2 cellular contexts compared by ENCODE assay signal in the genomic region with DNA sequence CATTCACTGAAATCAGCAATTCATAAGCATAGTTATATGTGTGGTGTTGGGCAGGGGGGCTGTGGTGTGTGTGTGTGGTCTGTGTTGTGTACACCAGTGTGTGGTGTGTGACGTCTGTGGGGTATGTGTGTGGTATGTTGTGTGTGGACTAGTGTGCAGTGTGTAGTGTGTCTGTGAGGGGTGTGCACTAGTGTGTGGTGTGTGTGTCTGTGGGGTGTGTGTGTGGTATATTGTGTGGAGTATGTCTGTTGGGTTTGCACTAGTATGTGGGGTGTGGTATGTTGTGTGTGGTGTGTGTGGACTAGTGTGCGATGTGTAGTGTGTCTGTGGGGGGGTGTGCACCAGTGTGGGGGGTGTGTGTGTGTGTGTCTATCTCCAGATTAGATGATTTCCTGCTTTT.
TF ChIP-seq lines count a peak whose summit lies in the region.

No MANE protein-coding gene starts in this region.

TF ChIP-seq in HCT116, 20 proteins besides CTCF, POLR2A, EP300 and RAD21:
- TF ChIP-seq YY1 (IDR thresholded peaks at IDR 0.05; ENCODE audit: extremely low read depth, insufficient replicate concordance, low read depth, low read length), result no peak
- TF ChIP-seq SRF (IDR thresholded peaks at IDR 0.05; ENCODE audit: low read depth), result no peak
- TF ChIP-seq, protein P1, sequence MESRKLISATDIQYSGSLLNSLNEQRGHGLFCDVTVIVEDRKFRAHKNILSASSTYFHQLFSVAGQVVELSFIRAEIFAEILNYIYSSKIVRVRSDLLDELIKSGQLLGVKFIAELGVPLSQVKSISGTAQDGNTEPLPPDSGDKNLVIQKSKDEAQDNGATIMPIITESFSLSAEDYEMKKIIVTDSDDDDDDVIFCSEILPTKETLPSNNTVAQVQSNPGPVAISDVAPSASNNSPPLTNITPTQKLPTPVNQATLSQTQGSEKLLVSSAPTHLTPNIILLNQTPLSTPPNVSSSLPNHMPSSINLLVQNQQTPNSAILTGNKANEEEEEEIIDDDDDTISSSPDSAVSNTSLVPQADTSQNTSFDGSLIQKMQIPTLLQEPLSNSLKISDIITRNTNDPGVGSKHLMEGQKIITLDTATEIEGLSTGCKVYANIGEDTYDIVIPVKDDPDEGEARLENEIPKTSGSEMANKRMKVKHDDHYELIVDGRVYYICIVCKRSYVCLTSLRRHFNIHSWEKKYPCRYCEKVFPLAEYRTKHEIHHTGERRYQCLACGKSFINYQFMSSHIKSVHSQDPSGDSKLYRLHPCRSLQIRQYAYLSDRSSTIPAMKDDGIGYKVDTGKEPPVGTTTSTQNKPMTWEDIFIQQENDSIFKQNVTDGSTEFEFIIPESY (IDR thresholded peaks at IDR 0.05; ENCODE audit: extremely low read depth, insufficient replicate concordance, low read length), result no peak
- no peak for TF ChIP-seq EZH2phosphoT487 (IDR thresholded peaks at IDR 0.05; ENCODE audit: borderline replicate concordance)
- TF ChIP-seq POLR2AphosphoS5 (IDR thresholded peaks at IDR 0.05; ENCODE audit: low read depth, low read length), result no peak
- no peak for TF ChIP-seq CEBPB (IDR thresholded peaks at IDR 0.05; ENCODE audit: low read depth)
- TF ChIP-seq, protein P2, sequence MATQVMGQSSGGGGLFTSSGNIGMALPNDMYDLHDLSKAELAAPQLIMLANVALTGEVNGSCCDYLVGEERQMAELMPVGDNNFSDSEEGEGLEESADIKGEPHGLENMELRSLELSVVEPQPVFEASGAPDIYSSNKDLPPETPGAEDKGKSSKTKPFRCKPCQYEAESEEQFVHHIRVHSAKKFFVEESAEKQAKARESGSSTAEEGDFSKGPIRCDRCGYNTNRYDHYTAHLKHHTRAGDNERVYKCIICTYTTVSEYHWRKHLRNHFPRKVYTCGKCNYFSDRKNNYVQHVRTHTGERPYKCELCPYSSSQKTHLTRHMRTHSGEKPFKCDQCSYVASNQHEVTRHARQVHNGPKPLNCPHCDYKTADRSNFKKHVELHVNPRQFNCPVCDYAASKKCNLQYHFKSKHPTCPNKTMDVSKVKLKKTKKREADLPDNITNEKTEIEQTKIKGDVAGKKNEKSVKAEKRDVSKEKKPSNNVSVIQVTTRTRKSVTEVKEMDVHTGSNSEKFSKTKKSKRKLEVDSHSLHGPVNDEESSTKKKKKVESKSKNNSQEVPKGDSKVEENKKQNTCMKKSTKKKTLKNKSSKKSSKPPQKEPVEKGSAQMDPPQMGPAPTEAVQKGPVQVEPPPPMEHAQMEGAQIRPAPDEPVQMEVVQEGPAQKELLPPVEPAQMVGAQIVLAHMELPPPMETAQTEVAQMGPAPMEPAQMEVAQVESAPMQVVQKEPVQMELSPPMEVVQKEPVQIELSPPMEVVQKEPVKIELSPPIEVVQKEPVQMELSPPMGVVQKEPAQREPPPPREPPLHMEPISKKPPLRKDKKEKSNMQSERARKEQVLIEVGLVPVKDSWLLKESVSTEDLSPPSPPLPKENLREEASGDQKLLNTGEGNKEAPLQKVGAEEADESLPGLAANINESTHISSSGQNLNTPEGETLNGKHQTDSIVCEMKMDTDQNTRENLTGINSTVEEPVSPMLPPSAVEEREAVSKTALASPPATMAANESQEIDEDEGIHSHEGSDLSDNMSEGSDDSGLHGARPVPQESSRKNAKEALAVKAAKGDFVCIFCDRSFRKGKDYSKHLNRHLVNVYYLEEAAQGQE (IDR thresholded peaks at IDR 0.05; ENCODE audit: low read depth), result no peak
- TF ChIP-seq, protein P3, sequence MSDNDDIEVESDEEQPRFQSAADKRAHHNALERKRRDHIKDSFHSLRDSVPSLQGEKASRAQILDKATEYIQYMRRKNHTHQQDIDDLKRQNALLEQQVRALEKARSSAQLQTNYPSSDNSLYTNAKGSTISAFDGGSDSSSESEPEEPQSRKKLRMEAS (IDR thresholded peaks at IDR 0.05), result no peak
- no peak for TF ChIP-seq CBX3 (IDR thresholded peaks at IDR 0.05; ENCODE audit: low read depth)
- TF ChIP-seq ZFX (IDR thresholded peaks at IDR 0.05), result no peak

TF ChIP-seq in K562, 482 proteins besides CTCF, POLR2A, EP300 and RAD21:
- TF ChIP-seq, protein P4, sequence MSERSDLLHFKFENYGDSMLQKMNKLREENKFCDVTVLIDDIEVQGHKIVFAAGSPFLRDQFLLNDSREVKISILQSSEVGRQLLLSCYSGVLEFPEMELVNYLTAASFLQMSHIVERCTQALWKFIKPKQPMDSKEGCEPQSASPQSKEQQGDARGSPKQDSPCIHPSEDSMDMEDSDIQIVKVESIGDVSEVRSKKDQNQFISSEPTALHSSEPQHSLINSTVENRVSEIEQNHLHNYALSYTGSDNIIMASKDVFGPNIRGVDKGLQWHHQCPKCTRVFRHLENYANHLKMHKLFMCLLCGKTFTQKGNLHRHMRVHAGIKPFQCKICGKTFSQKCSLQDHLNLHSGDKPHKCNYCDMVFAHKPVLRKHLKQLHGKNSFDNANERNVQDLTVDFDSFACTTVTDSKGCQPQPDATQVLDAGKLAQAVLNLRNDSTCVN (CRISPR knock-in tag; IDR thresholded peaks at IDR 0.05), result peak; percentile 61; the same call in 1 of the 2 replicates
- TF ChIP-seq BCOR (IDR thresholded peaks at IDR 0.05), result peak; percentile 9; the same call in 1 of the 2 replicates
- TF ChIP-seq HLTF (IDR thresholded peaks at IDR 0.05), result 0 out of 2 replicates have a peak, but pooled peaks have one; percentile 26
- TF ChIP-seq TCF7 (IDR thresholded peaks at IDR 0.05; ENCODE audit: borderline replicate concordance), result no peak
- TF ChIP-seq, protein P5, sequence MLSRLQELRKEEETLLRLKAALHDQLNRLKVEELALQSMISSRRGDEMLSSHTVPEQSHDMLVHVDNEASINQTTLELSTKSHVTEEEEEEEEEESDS (CRISPR knock-in tag; IDR thresholded peaks at IDR 0.05), result no peak
